10 cellular contexts compared by ENCODE assay signal in the genomic region with DNA sequence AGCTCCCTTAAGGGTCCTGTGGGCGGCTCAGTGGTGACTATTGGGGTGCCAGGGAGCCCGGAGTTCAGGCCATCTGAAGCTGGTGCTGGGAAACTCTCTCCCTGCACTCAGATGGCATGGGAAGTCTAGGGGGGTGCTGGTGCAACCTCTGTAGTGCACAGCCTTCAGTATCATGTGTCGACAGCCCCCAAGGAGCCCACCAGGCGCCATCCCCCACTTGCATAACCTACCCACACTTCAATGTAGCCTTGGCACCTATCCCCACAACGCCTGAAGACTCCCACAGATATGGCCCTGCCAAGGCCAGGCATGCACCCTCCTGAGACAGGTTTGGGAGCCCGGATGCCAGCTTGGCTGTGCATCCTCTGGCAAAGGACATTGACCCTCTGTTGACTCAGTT. TPM values are rescaled to one million over a fixed set of nuclear protein-coding genes. Genes with fewer than 3 reads are reported as not detected.
A peak's percentile ranks its signal among the peaks of the same experiment; 100 is the strongest.
DNase-seq lines count a peak whose midpoint lies in the region; TF ChIP-seq lines count a peak whose summit lies in the region.
"Had no signal": no experiment of that assay in that cellular context is flagged by ENCODE, and none has a peak within 500 bp of the region (broad histone marks: within the 10 kb centered on the region; RNA-seq: fewer than 3 reads in every experiment).

No MANE protein-coding gene starts in this region.

- no peaks in the 10 kb centered on the region for H3K27me3 Mint-ChIP-seq in T-helper 1 cell treated with Interleukin-12 subunit alpha and Interleukin-12 subunit beta and Interleukin-4 antibody, amounts not matched to agents 30 μg/mL and 1 μg/mL, for 36 hours (ENCODE audit: low read depth)

- no peak overlapping the region for H4K5ac ChIP-seq in mesendoderm (ENCODE audit: low read length)

- H3K27ac Mint-ChIP-seq in T-helper 1 cell treated with Interleukin-12 subunit alpha and Interleukin-12 subunit beta and Interleukin-4 antibody, amounts not matched to agents 30 μg/mL and 1 μg/mL, for 36 hours, result peak overlapping the region; percentile 45

- H3K9me3 ChIP-seq in ascending aorta, result no peaks in the 10 kb centered on the region
- H3K9me3 ChIP-seq in stomach, result no peaks in the 10 kb centered on the region

- no peak overlapping the region for H4K8ac ChIP-seq in mesendoderm (ENCODE audit: low read depth, low read length)

- H3K4me1 ChIP-seq in ascending aorta (peaks cover 16 to 63% of the 10 kb centered on the region in 2 donors), mesendoderm (ENCODE audit: control insufficient read depth, low read depth, low read length) (peaks cover 5% of the 10 kb centered on the region), stomach (peaks cover 37 to 90% (median 56%) of the 10 kb centered on the region in 4 donors)

- TF ChIP-seq CTCF in ascending aorta (IDR thresholded peaks at IDR 0.05), result no peak
- no peak for TF ChIP-seq CTCF in stomach (IDR thresholded peaks at IDR 0.05)

- no peak overlapping the region for H3K4me2 ChIP-seq in mesendoderm (ENCODE audit: low read length)

- H3K79me2 ChIP-seq in mesendoderm (ENCODE audit: control insufficient read depth, insufficient read depth, low read length), result no peaks in the 10 kb centered on the region

- no peak for TF ChIP-seq EP300 in stomach (IDR thresholded peaks at IDR 0.05)

- peak overlapping the region; percentile 5 for H3K4ac ChIP-seq in mesendoderm (ENCODE audit: low read depth, low read length)

- H2BK5ac ChIP-seq in mesendoderm (ENCODE audit: low read length), result no peak overlapping the region

- no peak overlapping the region for H2BK120ac ChIP-seq in mesendoderm (ENCODE audit: low read depth, low read length)

- H3K27ac ChIP-seq in ascending aorta, result peak overlapping the region; percentile 99 to 100
- H3K27ac ChIP-seq in mesendoderm (ENCODE audit: low read depth, low read length), result no peak overlapping the region
- H3K27ac ChIP-seq in stomach, result peak overlapping the region; percentile 51 to 100 (median 99)

- no peak overlapping the region for H3K9ac ChIP-seq in mesendoderm (ENCODE audit: low read length)

- no peaks in the 10 kb centered on the region for H3K36me3 Mint-ChIP-seq in T-helper 1 cell treated with Interleukin-12 subunit alpha and Interleukin-12 subunit beta and Interleukin-4 antibody, amounts not matched to agents 30 μg/mL and 1 μg/mL, for 36 hours (ENCODE audit: low read depth)

- H3K27me3 ChIP-seq in ascending aorta (no peaks in the 10 kb centered on the region), mesendoderm (ENCODE audit: insufficient read depth, low read length, poor library complexity) (no peaks in the 10 kb centered on the region), stomach (no peaks in the 10 kb centered on the region)

- no peak for TF ChIP-seq POLR2A in stomach (IDR thresholded peaks at IDR 0.05)

- H3K4me3 Mint-ChIP-seq in T-helper 1 cell treated with Interleukin-12 subunit alpha and Interleukin-12 subunit beta and Interleukin-4 antibody, amounts not matched to agents 30 μg/mL and 1 μg/mL, for 36 hours, result no peak overlapping the region

- H3K9me3 Mint-ChIP-seq in T-helper 1 cell treated with Interleukin-12 subunit alpha and Interleukin-12 subunit beta and Interleukin-4 antibody, amounts not matched to agents 30 μg/mL and 1 μg/mL, for 36 hours, result no peaks in the 10 kb centered on the region

- peaks cover 29% of the 10 kb centered on the region for H3K4me1 Mint-ChIP-seq in T-helper 1 cell treated with Interleukin-12 subunit alpha and Interleukin-12 subunit beta and Interleukin-4 antibody, amounts not matched to agents 30 μg/mL and 1 μg/mL, for 36 hours (ENCODE audit: low read depth)

- no CpG with 5 or more reads among the region's 6 CpGs for WGBS in mesendoderm (ENCODE audit: extremely low coverage, insufficient coverage, low lambda C conversion rate)
- WGBS in stomach, 5 donors, result 72 to 84% (median 78%) methylated on average over 5 to 6 of the region's 6 CpGs

- DNase-seq in T-helper 1 cell, result no peak
- DNase-seq in ascending aorta (ENCODE audit: low spot score in 2 of 2), result no peak
- DNase-seq in mesendoderm, result no peak
- DNase-seq in stomach, result no peak
- DNase-seq in GF-D8 (lab: John Stamatoyannopoulos, UW), result no peak
- DNase-seq in DMS153 treated with DMSO at 0.1 percent for 48 hours (lab: John Stamatoyannopoulos, UW; ENCODE audit: unreplicated experiment), result no peak
- no peak for DNase-seq in stimulated activated CD8-positive, alpha-beta memory T cell treated with anti-CD3 and anti-CD28 coated beads, Interleukin-4, amount 100 ng/mL, for 48 hours

- H2AK5ac ChIP-seq in mesendoderm (ENCODE audit: low read length), result no peak overlapping the region

- H3K79me1 ChIP-seq in mesendoderm (ENCODE audit: low read length), result no peaks in the 10 kb centered on the region

- intact Hi-C loops in ascending aorta (cut with DNase I), result loop anchor here (5.0 kb wide), 1 partner anchor 697 kb away; the partner anchor contains the start of genes IER2 and STX10
- intact Hi-C loops in stomach (cut with DNase I; ENCODE audit: low total_unique reads), result no loop called here

- H2BK15ac ChIP-seq in mesendoderm (replicated peaks; ENCODE audit: low read depth), result no peak overlapping the region

- H3K4me3 ChIP-seq in ascending aorta (no peak overlapping the region), mesendoderm (ENCODE audit: low read length) (no peak overlapping the region), stomach (no peak overlapping the region)

- no peak overlapping the region for H3K23ac ChIP-seq in mesendoderm (ENCODE audit: low read length)

- H3K36me3 ChIP-seq in ascending aorta (no peaks in the 10 kb centered on the region), mesendoderm (ENCODE audit: control insufficient read depth, insufficient read depth, low read length) (no peaks in the 10 kb centered on the region), stomach (no peaks in the 10 kb centered on the region)

- H3K18ac ChIP-seq in mesendoderm (ENCODE audit: low read length), result no peak overlapping the region

- peak overlapping the region; percentile 22 for H3K56ac ChIP-seq in mesendoderm (ENCODE audit: low read length)

RNA-seq across cellular contexts. Expression of gene NANOS3, which starts 27.7 kb away (rescaled TPM):
- not detected for total RNA-seq in ascending aorta
- polyA plus RNA-seq in mesendoderm (2013, experiment 1 of 2), result 1.2 TPM
- 0.85 TPM for polyA plus RNA-seq in mesendoderm (2013, experiment 2 of 2)
- total RNA-seq in stomach, result not detected
- 1 to 10 TPM in 1 of 3 donors, not detected in 2; 1.2 TPM for polyA plus RNA-seq in stomach
- total RNA-seq: myocyte had no signal
- polyA plus RNA-seq: adipose tissue had no signal

RNA-seq across cellular contexts. Expression of gene ZSWIM4, which starts 54.0 kb away (rescaled TPM):
- total RNA-seq in ascending aorta, result 23.2 TPM
- 31.4 TPM for polyA plus RNA-seq in mesendoderm (2013, experiment 1 of 2)
- polyA plus RNA-seq in mesendoderm (2013, experiment 2 of 2), result 30.0 TPM
- total RNA-seq in stomach, result 10 to 100 TPM in 1 of 5 donors, 1 to 10 TPM in 4; 2.2 to 14.0 (median 4.3) TPM
- 1 to 10 TPM; 2.3 to 4.9 (median 3.0) TPM for polyA plus RNA-seq in stomach

RNA-seq across cellular contexts. Expression of gene BRME1, which starts 56.6 kb away (rescaled TPM):
- total RNA-seq in ascending aorta, result not detected
- 2.2 TPM for polyA plus RNA-seq in mesendoderm (2013, experiment 1 of 2)
- 1.8 TPM for polyA plus RNA-seq in mesendoderm (2013, experiment 2 of 2)
- total RNA-seq in stomach, result 10 to 100 TPM in 1 of 5 donors, 1 to 10 TPM in 2, under 1 TPM in 1, not detected in 1; 0.87 to 14.3 (median 1.8) TPM
- 1 to 10 TPM; 1.7 to 5.8 (median 3.7) TPM for polyA plus RNA-seq in stomach

RNA-seq across cellular contexts. Expression of gene CC2D1A, which starts 56.7 kb away (rescaled TPM):
- 128 TPM for total RNA-seq in ascending aorta
- 12.2 TPM for polyA plus RNA-seq in mesendoderm (2013, experiment 1 of 2)
- polyA plus RNA-seq in mesendoderm (2013, experiment 2 of 2), result 12.1 TPM
- 100 to 1,000 TPM in 1 of 5 donors, 10 to 100 TPM in 4; 24.8 to 381 (median 49.6) TPM for total RNA-seq in stomach
- 10 to 100 TPM; 28.0 to 38.8 (median 38.2) TPM for polyA plus RNA-seq in stomach
